ENCODE assay signal across 1 cellular context in genomic region chr3:43956945-43957344, GRCh38.
TF ChIP-seq lines count a peak whose summit lies in the region.

No MANE protein-coding gene starts in this region.

TF ChIP-seq in GM23338, 12 proteins besides CTCF, POLR2A, EP300 and RAD21 (continued from another document):
- no peak for TF ChIP-seq ZNF462 (CRISPR knock-in tag; IDR thresholded peaks at IDR 0.05)
- no peak for TF ChIP-seq NANOG (IDR thresholded peaks at IDR 0.05; ENCODE audit: borderline replicate concordance)
- TF ChIP-seq, protein P1, sequence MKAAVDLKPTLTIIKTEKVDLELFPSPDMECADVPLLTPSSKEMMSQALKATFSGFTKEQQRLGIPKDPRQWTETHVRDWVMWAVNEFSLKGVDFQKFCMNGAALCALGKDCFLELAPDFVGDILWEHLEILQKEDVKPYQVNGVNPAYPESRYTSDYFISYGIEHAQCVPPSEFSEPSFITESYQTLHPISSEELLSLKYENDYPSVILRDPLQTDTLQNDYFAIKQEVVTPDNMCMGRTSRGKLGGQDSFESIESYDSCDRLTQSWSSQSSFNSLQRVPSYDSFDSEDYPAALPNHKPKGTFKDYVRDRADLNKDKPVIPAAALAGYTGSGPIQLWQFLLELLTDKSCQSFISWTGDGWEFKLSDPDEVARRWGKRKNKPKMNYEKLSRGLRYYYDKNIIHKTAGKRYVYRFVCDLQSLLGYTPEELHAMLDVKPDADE (IDR thresholded peaks at IDR 0.05): no peak
- TF ChIP-seq STAT1 (IDR thresholded peaks at IDR 0.05; ENCODE audit: unreplicated experiment): no peak
- TF ChIP-seq CREB1 (CRISPR knock-in tag; IDR thresholded peaks at IDR 0.05; ENCODE audit: low read depth): no peak
- no peak for TF ChIP-seq JUNB (IDR thresholded peaks at IDR 0.05; ENCODE audit: unreplicated experiment)
- no peak for TF ChIP-seq ZNF114 (CRISPR knock-in tag; IDR thresholded peaks at IDR 0.05)
- no peak for TF ChIP-seq EZH2 (IDR thresholded peaks at IDR 0.05; ENCODE audit: low read depth, unreplicated experiment)
TF ChIP-seq in GM23338: peak in this region for 0.
